In the genomic region with DNA sequence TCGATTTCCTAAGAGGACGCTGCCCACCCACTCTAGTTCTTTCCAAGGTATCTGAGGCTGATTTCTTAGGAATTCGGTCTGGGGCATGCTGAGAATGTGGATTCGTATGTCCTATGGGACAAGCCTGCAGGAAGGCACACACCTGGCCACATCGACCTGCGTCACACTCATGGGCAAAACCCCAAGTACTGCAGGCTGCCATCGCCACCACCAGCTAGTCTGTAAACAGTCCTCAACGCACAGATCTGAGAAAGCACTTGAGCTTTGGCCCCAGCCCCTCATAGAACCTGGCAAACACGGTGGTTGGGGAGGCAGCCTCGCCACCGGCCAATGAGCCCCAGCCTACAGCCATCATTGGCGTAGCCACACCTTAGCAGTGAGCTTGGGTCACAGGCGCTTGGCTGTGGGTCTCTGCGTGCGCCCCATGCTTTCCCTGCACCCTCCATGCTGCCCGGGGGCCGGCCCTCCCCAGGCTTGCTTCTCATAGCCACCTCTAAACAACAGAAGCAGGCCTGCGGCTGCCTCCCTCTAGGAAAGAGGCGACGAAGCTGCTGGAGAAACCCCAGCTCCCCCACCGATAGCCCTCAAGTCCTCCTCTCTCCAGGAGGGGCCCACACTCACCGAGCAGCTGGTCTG, we compare ENCODE assay signal across 22 cellular contexts.
A peak's percentile ranks its signal among the peaks of the same experiment; 100 is the strongest.
DNase-seq lines count a peak whose midpoint lies in the region; ATAC-seq, FAIRE-seq and TF ChIP-seq lines count a peak whose summit lies in the region.
"Had no signal": no experiment of that assay in that cellular context is flagged by ENCODE, and none has a peak within 500 bp of the region (broad histone marks: within the 10 kb centered on the region; RNA-seq: fewer than 3 reads in every experiment).

No MANE protein-coding gene starts in this region.

- H3K79me2 ChIP-seq in HepG2 (ENCODE audit: insufficient read depth, low read length), result peaks cover 39% of the 10 kb centered on the region

- CTCF ChIA-PET in HepG2 (lab: Yijun Ruan, JAX; ENCODE audit: low intra/inter-chr PET ratio, low total read pairs), result no interaction called here

- no peak overlapping the region for H3K27ac ChIP-seq in HepG2 (ENCODE audit: extremely low read length, insufficient read depth, low read length)
- H3K27ac ChIP-seq in right lobe of liver, result no peak overlapping the region
- H3K27ac ChIP-seq in kidney (ENCODE audit: low read depth in 2 of 2, low read length in 2 of 2), result no peak overlapping the region
- no peak overlapping the region for H3K27ac ChIP-seq in colonic mucosa
- H3K27ac ChIP-seq in ascending aorta, result no peak overlapping the region

- H4K20me1 ChIP-seq in HepG2 (ENCODE audit: insufficient read depth, low read length), result peaks cover 48% of the 10 kb centered on the region

- H3K27ac Mint-ChIP-seq in activated naive CD8-positive, alpha-beta T cell treated with anti-CD3 and anti-CD28 coated beads, Interleukin-2, amount 50 U/mL, for 24 hours, result peak overlapping the region; percentile 69
- peak overlapping the region; percentile 81 for H3K27ac Mint-ChIP-seq in type B pancreatic cell

- H3K36me3 ChIP-seq in HepG2 (replicated peaks in 1 of 2; ENCODE audit: control insufficient read depth in 1 of 2, insufficient read depth in 2 of 2, low read length in 2 of 2), result peaks cover 27 to 64% of the 10 kb centered on the region in 2 experiments
- H3K36me3 ChIP-seq in right lobe of liver, result peaks cover 0 to 16% (median 5%) of the 10 kb centered on the region in 4 donors
- H3K36me3 ChIP-seq in kidney (ENCODE audit: control insufficient read depth in 1 of 2, insufficient read depth in 2 of 2, low read length in 2 of 2), result peaks cover 11 to 13% of the 10 kb centered on the region in 2 donors
- no peaks in the 10 kb centered on the region for H3K36me3 ChIP-seq in colonic mucosa
- peaks cover 19 to 25% of the 10 kb centered on the region in 2 donors for H3K36me3 ChIP-seq in ascending aorta

- H3K4me1 ChIP-seq in HepG2 (ENCODE audit: insufficient read depth, low read length), result peaks cover 33% of the 10 kb centered on the region
- H3K4me1 ChIP-seq in right lobe of liver, result no peaks in the 10 kb centered on the region
- H3K4me1 ChIP-seq in kidney (ENCODE audit: control insufficient read depth in 1 of 2, insufficient read depth in 1 of 2, low read depth in 1 of 2, low read length in 2 of 2), result no peaks in the 10 kb centered on the region
- H3K4me1 ChIP-seq in colonic mucosa, result no peaks in the 10 kb centered on the region
- no peaks in the 10 kb centered on the region for H3K4me1 ChIP-seq in ascending aorta
- H3K4me1 ChIP-seq: HAP-1 had no signal

- WGBS in HepG2 (ENCODE audit: low lambda C conversion rate), result 82% methylated on average over 20 of the region's 22 CpGs
- 28% methylated on average over 3 of the region's 22 CpGs for WGBS in right lobe of liver (ENCODE audit: insufficient coverage, low coverage, low lambda C conversion rate, missing lambda C conversion rate)

- in situ Hi-C loops in HepG2 (cut with HindIII; ENCODE audit: extremely low pct_ligation_motif_present, low pct_unique_long_range_greater_than_20kb), result no loop called here

- no peak overlapping the region for H3K4me2 ChIP-seq in HepG2 (ENCODE audit: low read depth, low read length)

- POLR2A ChIA-PET in HepG2 (lab: Yijun Ruan, JAX), result no interaction called here

- ATAC-seq in HepG2 (no peak), right lobe of liver (no peak)
- no peak for ATAC-seq in activated naive CD8-positive, alpha-beta T cell treated with anti-CD3 and anti-CD28 coated beads, Interleukin-2, amount 50 U/mL, for 24 hours
- ATAC-seq: activated T-cell treated with anti-CD3 and anti-CD28 coated beads, Interleukin-2, amount 50 U/mL, for 4 hours; CD8-positive, alpha-beta T cell; heart left ventricle; T-cell had no signal

- peaks cover 22% of the 10 kb centered on the region for H3K4me1 Mint-ChIP-seq in activated naive CD8-positive, alpha-beta T cell treated with anti-CD3 and anti-CD28 coated beads, Interleukin-2, amount 50 U/mL, for 24 hours
- peaks cover 31% of the 10 kb centered on the region for H3K4me1 Mint-ChIP-seq in type B pancreatic cell (ENCODE audit: unreplicated experiment)

- H3K9ac ChIP-seq in HepG2 (ENCODE audit: insufficient read depth, low read depth, low read length) (no peak overlapping the region), kidney (ENCODE audit: low read length in 2 of 2) (no peak overlapping the region), colonic mucosa (ENCODE audit: low read depth in 2 of 2, low read length in 2 of 2) (no peak overlapping the region)

- peak; percentile 23 for DNase-seq in HepG2 (ENCODE audit: low spot score)
- no peak for DNase-seq in right lobe of liver
- DNase-seq in activated naive CD8-positive, alpha-beta T cell treated with anti-CD3 and anti-CD28 coated beads, Interleukin-2, amount 50 U/mL, for 24 hours, result no peak
- DNase-seq in kidney, result peak; percentile 53
- no peak for DNase-seq in type B pancreatic cell (ENCODE audit: extremely low spot score, unreplicated experiment)
- no peak for DNase-seq in colonic mucosa
- no peak for DNase-seq in ascending aorta (ENCODE audit: low spot score in 2 of 2)
- no peak for DNase-seq in head of caudate nucleus
- DNase-seq: activated T-cell treated with anti-CD3 and anti-CD28 coated beads, Interleukin-2, amount 50 U/mL, for 4 hours; CD8-positive, alpha-beta T cell; effector CD8-positive, alpha-beta T cell; KG1; NCI-H2081; NCI-H510A treated with DMSO at 0.1 percent for 48 hours; nucleus accumbens; SHP77; sigmoid colon; T-cell had no signal

- FAIRE-seq in HepG2 (lab: Jason Lieb, UNC) (no peak), kidney (lab: Jason Lieb, UNC) (no peak)
- FAIRE-seq: islet of Langerhans, urothelium cell line had no signal

- H2AFZ ChIP-seq in HepG2 (ENCODE audit: low read length), result no peak overlapping the region

- TF ChIP-seq POLR2A in HepG2 (IDR thresholded peaks at IDR 0.05; ENCODE audit: insufficient read depth in 1 of 2, low read depth in 2 of 2, low read length in 2 of 2) (no peak), right lobe of liver (IDR thresholded peaks at IDR 0.05) (no peak)

- intact Hi-C loops in HepG2 (cut with micrococcal nuclease; ENCODE audit: unreplicated experiment), result no loop called here
- intact Hi-C loops in right lobe of liver (cut with DNase I), result no loop called here
- intact Hi-C loops in kidney (cut with DNase I), result no loop called here
- intact Hi-C loops in colonic mucosa (cut with DNase I), result no loop called here
- intact Hi-C loops in ascending aorta (cut with DNase I), result no loop called here
- intact Hi-C loops in head of caudate nucleus (cut with DNase I), result no loop called here

- BruUV-seq in HepG2 (replicated peaks; lab: Mats Ljungman, UMichigan), result no TSS peak

- TF ChIP-seq CTCF in HepG2 (CRISPR knock-in tag; IDR thresholded peaks at IDR 0.05), result no peak
- TF ChIP-seq CTCF in right lobe of liver (IDR thresholded peaks at IDR 0.05), result no peak
- no peak for TF ChIP-seq CTCF in kidney (IDR thresholded peaks at IDR 0.05; ENCODE audit: borderline replicate concordance, extremely low read depth, insufficient read depth)
- no peak for TF ChIP-seq CTCF in type B pancreatic cell (conservative IDR thresholded peaks at IDR 0.05)
- TF ChIP-seq CTCF in colonic mucosa (IDR thresholded peaks at IDR 0.05), result no peak
- TF ChIP-seq CTCF in ascending aorta (IDR thresholded peaks at IDR 0.05), result no peak

- no peaks in the 10 kb centered on the region for H3K9me3 Mint-ChIP-seq in activated naive CD8-positive, alpha-beta T cell treated with anti-CD3 and anti-CD28 coated beads, Interleukin-2, amount 50 U/mL, for 24 hours
- no peaks in the 10 kb centered on the region for H3K9me3 Mint-ChIP-seq in type B pancreatic cell
- H3K9me3 Mint-ChIP-seq: activated T-cell treated with anti-CD3 and anti-CD28 coated beads, Interleukin-2, amount 50 U/mL, for 4 hours; CD8-positive, alpha-beta T cell; T-cell had no signal

- H3K27me3 ChIP-seq in HepG2 (ENCODE audit: control insufficient read depth in 1 of 2, insufficient read depth in 2 of 2, low read length in 2 of 2), result no peaks in the 10 kb centered on the region
- no peaks in the 10 kb centered on the region for H3K27me3 ChIP-seq in right lobe of liver
- no peaks in the 10 kb centered on the region for H3K27me3 ChIP-seq in colonic mucosa
- H3K27me3 ChIP-seq in ascending aorta, result no peaks in the 10 kb centered on the region
- H3K27me3 ChIP-seq: heart left ventricle, sigmoid colon had no signal

- no peaks in the 10 kb centered on the region for H3K27me3 Mint-ChIP-seq in activated naive CD8-positive, alpha-beta T cell treated with anti-CD3 and anti-CD28 coated beads, Interleukin-2, amount 50 U/mL, for 24 hours
- H3K27me3 Mint-ChIP-seq in type B pancreatic cell, result no peaks in the 10 kb centered on the region
- H3K27me3 Mint-ChIP-seq: T-cell had no signal

- TF ChIP-seq EP300 in HepG2 (IDR thresholded peaks at IDR 0.05; ENCODE audit: low read depth in 2 of 2, low read length in 2 of 2) (no peak), HepG2 (CRISPR knock-in tag; IDR thresholded peaks at IDR 0.05; ENCODE audit: borderline replicate concordance) (no peak)

- peaks cover 20% of the 10 kb centered on the region for H3K36me3 Mint-ChIP-seq in activated naive CD8-positive, alpha-beta T cell treated with anti-CD3 and anti-CD28 coated beads, Interleukin-2, amount 50 U/mL, for 24 hours (ENCODE audit: low read depth)
- H3K36me3 Mint-ChIP-seq in type B pancreatic cell, result peaks cover 15% of the 10 kb centered on the region

- no peak overlapping the region for H3K4me3 Mint-ChIP-seq in activated naive CD8-positive, alpha-beta T cell treated with anti-CD3 and anti-CD28 coated beads, Interleukin-2, amount 50 U/mL, for 24 hours
- no peak overlapping the region for H3K4me3 Mint-ChIP-seq in type B pancreatic cell
- H3K4me3 Mint-ChIP-seq: activated T-cell treated with anti-CD3 and anti-CD28 coated beads, Interleukin-2, amount 50 U/mL, for 4 hours; CD8-positive, alpha-beta T cell; T-cell had no signal

- no peaks in the 10 kb centered on the region for H3K9me3 ChIP-seq in HepG2 (ENCODE audit: low read length)
- H3K9me3 ChIP-seq in right lobe of liver, result no peaks in the 10 kb centered on the region
- H3K9me3 ChIP-seq in kidney (ENCODE audit: control insufficient read depth in 1 of 2, low read length in 2 of 2), result no peaks in the 10 kb centered on the region
- H3K9me3 ChIP-seq in colonic mucosa, result no peaks in the 10 kb centered on the region
- no peaks in the 10 kb centered on the region for H3K9me3 ChIP-seq in ascending aorta
- H3K9me3 ChIP-seq: HAP-1, heart left ventricle, sigmoid colon had no signal

- no peak for TF ChIP-seq RAD21 in HepG2 (CRISPR knock-in tag; IDR thresholded peaks at IDR 0.05)

- H3K4me3 ChIP-seq in HepG2 (replicated peaks in 1 of 3; ENCODE audit: insufficient read depth in 1 of 3, low read depth in 2 of 3, low read length in 3 of 3) (no peak overlapping the region), right lobe of liver (no peak overlapping the region), kidney (ENCODE audit: low read length in 2 of 2) (no peak overlapping the region), colonic mucosa (no peak overlapping the region), ascending aorta (no peak overlapping the region)
- H3K4me3 ChIP-seq: HAP-1, heart left ventricle, sigmoid colon had no signal

TF ChIP-seq in HepG2, 621 proteins besides CTCF, POLR2A, EP300 and RAD21 (continues in another document):
- TF ChIP-seq ZNF484 (CRISPR knock-in tag; IDR thresholded peaks at IDR 0.05; ENCODE audit: borderline replicate concordance, low read depth) (no peak), HNF4A (CRISPR knock-in tag; IDR thresholded peaks at IDR 0.05) (0 out of 2 replicates have a peak, but pooled peaks have one; percentile 19)

Comparison
In these comparisons a context has a peak if more than half of its experiments do, and no peak if none do; other contexts are left out.
1. DNase-seq: peak in HepG2 (single experiment) and kidney (single experiment); none in right lobe of liver (0 of 3), activated naive CD8-positive, alpha-beta T cell treated with anti-CD3 and anti-CD28 coated beads, Interleukin-2, amount 50 U/mL, for 24 hours (single experiment), type B pancreatic cell (single experiment), colonic mucosa (single experiment), ascending aorta (0 of 2) and head of caudate nucleus (0 of 42).